ENCODE assay signal across 13 cellular contexts in the genomic region with DNA sequence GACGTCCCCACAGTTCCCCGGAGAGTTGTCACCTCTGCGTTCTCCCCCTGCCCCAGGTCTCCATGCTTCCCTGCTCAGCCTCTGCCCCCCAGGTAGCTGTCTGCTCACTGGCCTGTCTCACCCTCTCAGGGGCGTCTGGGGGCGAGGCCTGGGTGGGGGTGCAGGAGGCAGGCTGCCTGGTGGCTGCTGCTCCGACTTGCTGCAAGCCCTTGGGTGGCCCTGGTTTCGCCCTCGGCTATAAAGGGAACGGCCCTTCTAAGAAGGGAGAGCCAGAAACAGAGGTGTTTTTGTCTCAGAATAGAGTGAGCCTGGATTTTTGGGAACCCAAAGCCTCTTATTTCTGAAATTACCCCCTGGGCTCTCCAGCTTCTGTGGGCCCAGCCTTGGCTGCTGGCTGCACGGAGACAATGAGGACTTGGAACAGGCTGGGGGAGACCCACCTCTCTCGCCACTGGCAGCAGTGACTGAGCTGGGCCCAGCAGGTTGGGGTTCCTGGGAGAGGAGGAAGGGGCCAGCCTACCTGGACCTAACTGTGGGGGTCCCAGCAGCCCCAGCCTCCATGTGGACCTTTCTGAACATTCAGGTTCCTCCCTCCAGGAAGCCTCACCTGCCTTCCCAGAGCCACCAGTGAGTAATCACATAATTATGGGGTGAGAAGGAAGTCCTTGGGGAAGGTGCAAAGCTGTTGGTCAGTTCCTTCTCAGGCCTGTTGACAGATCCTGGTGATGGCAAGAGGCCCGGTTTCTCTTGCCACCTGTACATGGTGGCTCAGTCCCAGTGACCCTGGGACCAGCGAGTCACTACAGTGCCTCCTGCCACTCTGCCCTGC. TPM values are rescaled to one million over a fixed set of nuclear protein-coding genes. Genes with fewer than 3 reads are reported as not detected.
DNase-seq lines count a peak whose midpoint lies in the region; ATAC-seq, FAIRE-seq and TF ChIP-seq lines count a peak whose summit lies in the region.
"Had no signal": no experiment of that assay in that cellular context is flagged by ENCODE, and none has a peak within 500 bp of the region (broad histone marks: within the 10 kb centered on the region; RNA-seq: fewer than 3 reads in every experiment).

No MANE protein-coding gene starts in this region.

- peak overlapping the region; percentile 15 for H3K27ac Mint-ChIP-seq in activated CD4-positive, alpha-beta T cell treated with anti-CD3 and anti-CD28 coated beads, Interleukin-2, amount 10 ng/mL, durations not matched to agents 24 days and 14 days

- no peaks in the 10 kb centered on the region for H3K27me3 ChIP-seq in hepatocyte
- no peaks in the 10 kb centered on the region for H3K27me3 ChIP-seq in small intestine (ENCODE audit: control insufficient read depth in 2 of 2, insufficient read depth in 2 of 2, low read length in 2 of 2)
- H3K27me3 ChIP-seq in ascending aorta, result no peaks in the 10 kb centered on the region
- H3K27me3 ChIP-seq: vagina had no signal

- H3K4me3 Mint-ChIP-seq in activated CD4-positive, alpha-beta T cell treated with anti-CD3 and anti-CD28 coated beads, Interleukin-2, amount 10 ng/mL, durations not matched to agents 24 days and 14 days, result no peak overlapping the region

- peaks cover 1% of the 10 kb centered on the region for H3K36me3 Mint-ChIP-seq in activated CD4-positive, alpha-beta T cell treated with anti-CD3 and anti-CD28 coated beads, Interleukin-2, amount 10 ng/mL, durations not matched to agents 24 days and 14 days (ENCODE audit: low read depth)

- H3K27me3 Mint-ChIP-seq in activated CD4-positive, alpha-beta T cell treated with anti-CD3 and anti-CD28 coated beads, Interleukin-2, amount 10 ng/mL, durations not matched to agents 24 days and 14 days, result no peaks in the 10 kb centered on the region

- no peaks in the 10 kb centered on the region for H3K9me3 ChIP-seq in hepatocyte (ENCODE audit: low read depth)
- no peaks in the 10 kb centered on the region for H3K9me3 ChIP-seq in small intestine (ENCODE audit: control insufficient read depth, low read depth)
- no peaks in the 10 kb centered on the region for H3K9me3 ChIP-seq in ascending aorta
- H3K9me3 ChIP-seq: vagina had no signal

- H3K4me1 ChIP-seq in hepatocyte (ENCODE audit: insufficient read depth) (peaks cover 41% of the 10 kb centered on the region), small intestine (ENCODE audit: control insufficient read depth in 2 of 2, insufficient read depth in 1 of 2, low read depth in 1 of 2, low read length in 1 of 2) (peaks cover 2 to 5% of the 10 kb centered on the region in 2 donors), ascending aorta (no peaks in the 10 kb centered on the region)
- H3K4me1 ChIP-seq: vagina had no signal

- H2AFZ ChIP-seq in hepatocyte, result no peak overlapping the region

- no peaks in the 10 kb centered on the region for H4K20me1 ChIP-seq in hepatocyte (ENCODE audit: insufficient read depth, poor library complexity, severe bottlenecking)

- H3K4me3 ChIP-seq in hepatocyte (no peak overlapping the region), small intestine (ENCODE audit: low read depth in 1 of 2, low read length in 2 of 2) (peak overlapping the region in 1 of 2 donors; percentile 9), ascending aorta (no peak overlapping the region)
- H3K4me3 ChIP-seq: vagina had no signal

- peak overlapping the region; percentile 25 for H3K4me2 ChIP-seq in hepatocyte

- H3K4me1 Mint-ChIP-seq in activated CD4-positive, alpha-beta T cell treated with anti-CD3 and anti-CD28 coated beads, Interleukin-2, amount 10 ng/mL, durations not matched to agents 24 days and 14 days, result peaks cover 30% of the 10 kb centered on the region

- ATAC-seq in sciatic nerve, result no peak

- H3K36me3 ChIP-seq in hepatocyte (replicated peaks; ENCODE audit: insufficient read depth, low read depth), result no peaks in the 10 kb centered on the region
- H3K36me3 ChIP-seq in small intestine (ENCODE audit: control insufficient read depth in 2 of 2, insufficient read depth in 2 of 2, low read length in 2 of 2), result no peaks in the 10 kb centered on the region
- H3K36me3 ChIP-seq in ascending aorta, result no peaks in the 10 kb centered on the region
- H3K36me3 ChIP-seq: vagina had no signal

- TF ChIP-seq CTCF in hepatocyte (IDR thresholded peaks at IDR 0.05; ENCODE audit: poor library complexity) (no peak), ascending aorta (IDR thresholded peaks at IDR 0.05) (no peak)

- 71% methylated on average over 13 of the region's 13 CpGs for WGBS in hepatocyte (ENCODE audit: low lambda C conversion rate, missing lambda C conversion rate)
- 37 to 65% (median 43%) methylated on average over 12 to 13 of the region's 13 CpGs for WGBS in small intestine, 3 donors

- H3K79me2 ChIP-seq in hepatocyte, result no peaks in the 10 kb centered on the region

- no peak for DNase-seq in activated CD4-positive, alpha-beta T cell treated with anti-CD3 and anti-CD28 coated beads, Interleukin-2, amount 10 ng/mL, durations not matched to agents 24 days and 14 days
- no peak for DNase-seq in activated CD4-positive, alpha-beta T cell treated with anti-CD3 and anti-CD28 coated beads for 4 hours
- peak; percentile 58 for DNase-seq in RCC 7860 (ENCODE audit: low spot score)
- DNase-seq in hepatocyte (ENCODE audit: low spot score), result peak; percentile 64
- DNase-seq in small intestine, result peak; percentile 90
- DNase-seq in ascending aorta (ENCODE audit: low spot score in 2 of 2), result no peak
- no peak for DNase-seq in Ammon's horn (ENCODE audit: low spot score)
- no peak for DNase-seq in sciatic nerve (ENCODE audit: low spot score)
- DNase-seq: activated CD4-positive, alpha-beta T cell treated with anti-CD3 and anti-CD28 coated beads, Interleukin-2, amount 50 U/mL, for 48 hours; foreskin melanocyte; NCI-H1105 treated with DMSO at 0.1 percent for 48 hours had no signal

- no peaks in the 10 kb centered on the region for H3K9me3 Mint-ChIP-seq in activated CD4-positive, alpha-beta T cell treated with anti-CD3 and anti-CD28 coated beads, Interleukin-2, amount 10 ng/mL, durations not matched to agents 24 days and 14 days

- H3K9me2 ChIP-seq in hepatocyte (replicated peaks; ENCODE audit: insufficient read depth), result no peaks in the 10 kb centered on the region

- H3K27ac ChIP-seq in hepatocyte (peak overlapping the region; percentile 91), small intestine (ENCODE audit: low read depth in 1 of 2, low read length in 1 of 2) (peak overlapping the region; percentile 83 to 89), ascending aorta (no peak overlapping the region)
- H3K27ac ChIP-seq: vagina had no signal

- peak; percentile 54 for FAIRE-seq in RCC 7860 (lab: Jason Lieb, UNC)
- no peak for FAIRE-seq in small intestine (lab: Jason Lieb, UNC)

- intact Hi-C loops in activated CD4-positive, alpha-beta T cell treated with anti-CD3 and anti-CD28 coated beads, Interleukin-2, amount 10 ng/mL, durations not matched to agents 24 days and 14 days (cut with micrococcal nuclease), result no loop called here
- intact Hi-C loops in ascending aorta (cut with DNase I) (no loop called here), sciatic nerve (cut with DNase I) (no loop called here)

RNA-seq across cellular contexts. Expression of gene SPNS2, which starts 15.5 kb away (rescaled TPM):
- total RNA-seq in activated CD4-positive, alpha-beta T cell treated with anti-CD3 and anti-CD28 coated beads, Interleukin-2, amount 10 ng/mL, durations not matched to agents 24 days and 14 days, result 0.17 and 0.28 TPM in 2 replicates
- total RNA-seq in hepatocyte (5.6 and 8.3 TPM in 2 replicates), ascending aorta (107 TPM), sciatic nerve (31.6 TPM)
- polyA plus RNA-seq in hepatocyte (10.3 and 13.4 TPM in 2 replicates), small intestine (10 to 100 TPM in 2 of 3 donors, 1 to 10 TPM in 1; 6.3 to 37.3 (median 34.6) TPM)

RNA-seq across cellular contexts. Expression of gene SPNS3, which starts 49.5 kb away (rescaled TPM):
- 1.3 and 1.9 TPM in 2 replicates for total RNA-seq in activated CD4-positive, alpha-beta T cell treated with anti-CD3 and anti-CD28 coated beads, Interleukin-2, amount 10 ng/mL, durations not matched to agents 24 days and 14 days
- total RNA-seq in hepatocyte, result 0.17 and 0.20 TPM in 2 replicates
- 0.12 and 0.60 TPM in 2 replicates for polyA plus RNA-seq in hepatocyte
- 1 to 10 TPM in 2 of 3 donors, under 1 TPM in 1; 0.45 to 2.4 (median 2.4) TPM for polyA plus RNA-seq in small intestine
- not detected for total RNA-seq in ascending aorta
- 2.0 TPM for total RNA-seq in sciatic nerve
- total RNA-seq: vagina had no signal
- polyA plus RNA-seq: neural cell had no signal

Comparison
In these comparisons a context has a peak if more than half of its experiments do, and no peak if none do; other contexts are left out.
1. DNase-seq: peak in RCC 7860 (single experiment), hepatocyte (single experiment) and small intestine (single experiment); none in activated CD4-positive, alpha-beta T cell treated with anti-CD3 and anti-CD28 coated beads, Interleukin-2, amount 10 ng/mL, durations not matched to agents 24 days and 14 days (single experiment), activated CD4-positive, alpha-beta T cell treated with anti-CD3 and anti-CD28 coated beads for 4 hours (0 of 2), ascending aorta (0 of 2), Ammon's horn (single experiment) and sciatic nerve (single experiment).
2. H3K27ac ChIP-seq: peak in hepatocyte (single experiment) and small intestine (2 of 2); none in ascending aorta (0 of 2).